22 cellular contexts compared by ENCODE assay signal in the genomic region with DNA sequence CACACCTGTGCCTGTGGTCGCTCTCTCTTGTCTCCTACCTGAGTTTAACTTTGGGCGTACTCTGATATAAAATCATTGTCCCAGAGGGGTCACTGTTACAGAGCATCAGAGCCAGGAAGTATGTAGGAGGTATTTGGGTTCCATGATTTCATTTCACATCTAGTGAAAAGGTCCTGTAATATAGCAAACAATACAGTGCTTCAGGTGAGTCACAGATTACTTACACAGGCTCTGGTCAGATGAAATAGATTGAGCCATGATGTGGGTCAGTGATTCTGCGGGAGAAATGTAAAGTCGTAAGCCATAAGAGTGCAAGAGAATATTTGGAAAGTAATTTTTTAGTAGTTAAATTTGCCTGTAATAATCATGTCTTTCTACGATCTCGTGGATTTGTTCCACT.
"Had no signal": no experiment of that assay in that cellular context is flagged by ENCODE, and none has a peak within 500 bp of the region (broad histone marks: within the 10 kb centered on the region; RNA-seq: fewer than 3 reads in every experiment).

No MANE protein-coding gene starts in this region.

- H3K4me1 ChIP-seq: gastroesophageal sphincter, psoas muscle, thyroid gland had no signal

- H3K9me3 ChIP-seq: mucosa of descending colon, pancreas, thyroid gland had no signal

- DNase-seq: activated CD4-positive, alpha-beta memory T cell treated with anti-CD3 and anti-CD28 coated beads for 36 hours; activated CD4-positive, alpha-beta T cell treated with anti-CD3 and anti-CD28 coated beads for 48 hours; activated effector memory CD4-positive, alpha-beta T cell treated with Interleukin-2 at 50 U/mL for 16 hours; activated naive CD4-positive, alpha-beta T cell treated with anti-CD3 and anti-CD28 coated beads for 36 hours; activated naive CD8-positive, alpha-beta T cell treated with anti-CD3 and anti-CD28 coated beads, Interleukin-2, amount 10 ng/mL, durations not matched to agents 7 days and 5 days; activated T-cell treated with anti-CD3 and anti-CD28 coated beads, Interleukin-2, amount 50 U/mL, for 72 hours; amniotic stem cell; central memory CD4-positive, alpha-beta T cell; effector memory CD4-positive, alpha-beta T cell; esophagus squamous epithelium; head of caudate nucleus; left cardiac atrium; mesendoderm; mucosa of descending colon; nephron progenitor cell; pancreas; psoas muscle; right cardiac atrium; stimulated activated CD4-positive, alpha-beta T cell treated with anti-CD3 and anti-CD28 coated beads, Interleukin-4, amount 100 ng/mL, for 24 hours; stimulated activated naive CD8-positive, alpha-beta T cell treated with anti-CD3 and anti-CD28 coated beads, Interleukin-15, Interleukin-2, amounts not matched to agents 100 U/mL and 50 U/mL, for 24 hours; thyroid gland had no signal

- H3K27me3 ChIP-seq: esophagus squamous epithelium, gastroesophageal sphincter, pancreas, thyroid gland had no signal

- ATAC-seq: activated T-cell treated with anti-CD3 and anti-CD28 coated beads, Interleukin-2, amount 50 U/mL, for 72 hours; gastroesophageal sphincter; left cardiac atrium; mucosa of descending colon; pancreas; psoas muscle; right cardiac atrium; stimulated activated naive CD8-positive, alpha-beta T cell treated with anti-CD3 and anti-CD28 coated beads, Interleukin-15, Interleukin-2, amounts not matched to agents 100 U/mL and 50 U/mL, for 24 hours had no signal

- H3K36me3 ChIP-seq: esophagus squamous epithelium, gastroesophageal sphincter, pancreas, thyroid gland had no signal

- H3K4me3 ChIP-seq: esophagus squamous epithelium, gastroesophageal sphincter, mucosa of descending colon, pancreas, psoas muscle, thyroid gland had no signal

- H3K27ac ChIP-seq: gastroesophageal sphincter, pancreas, psoas muscle, thyroid gland had no signal
